11 cellular contexts compared by ENCODE assay signal in genomic region chr16:81585785-81586184, GRCh38.
DNase-seq lines count a peak whose midpoint lies in the region; ATAC-seq lines count a peak whose summit lies in the region.
"Had no signal": no experiment of that assay in that cellular context is flagged by ENCODE, and none has a peak within 500 bp of the region (broad histone marks: within the 10 kb centered on the region; RNA-seq: fewer than 3 reads in every experiment).

No MANE protein-coding gene starts in this region.

- H3K27ac Mint-ChIP-seq in effector memory CD8-positive, alpha-beta T cell = peak overlapping the region; percentile 68 to 71
- peak overlapping the region in 4 of 6 donors; percentile 15 to 84 (median 58) for H3K27ac Mint-ChIP-seq in naive B cell
- H3K27ac Mint-ChIP-seq in activated CD8-positive, alpha-beta memory T cell treated with anti-CD3 and anti-CD28 coated beads, Interleukin-2, amount 10 ng/mL, durations not matched to agents 7 days and 5 days = no peak overlapping the region
- H3K27ac Mint-ChIP-seq: IgD-negative memory B cell had no signal

- CTCF ChIA-PET in activated CD8-positive, alpha-beta memory T cell treated with anti-CD3 and anti-CD28 coated beads, Interleukin-2, amount 10 ng/mL, durations not matched to agents 7 days and 5 days (lab: Charles Lee) = no interaction called here

- no peaks in the 10 kb centered on the region for H3K27me3 Mint-ChIP-seq in effector memory CD8-positive, alpha-beta T cell
- no peaks in the 10 kb centered on the region for H3K27me3 Mint-ChIP-seq in naive B cell
- H3K27me3 Mint-ChIP-seq in activated CD8-positive, alpha-beta memory T cell treated with anti-CD3 and anti-CD28 coated beads, Interleukin-2, amount 10 ng/mL, durations not matched to agents 7 days and 5 days = no peaks in the 10 kb centered on the region
- H3K27me3 Mint-ChIP-seq: IgD-negative memory B cell had no signal

- DNase-seq in ELF-1 (ENCODE audit: low read depth, low spot score) (peak; percentile 82), NCI-H82 (lab: John Stamatoyannopoulos, UW) (peak; percentile 75), naive B cell (no peak), COLO829 (ENCODE audit: low spot score) (no peak), ureter (ENCODE audit: low spot score) (no peak)
- DNase-seq in effector memory CD8-positive, alpha-beta T cell = no peak
- DNase-seq in activated CD8-positive, alpha-beta memory T cell treated with anti-CD3 and anti-CD28 coated beads, Interleukin-2, amount 10 ng/mL, durations not matched to agents 7 days and 5 days = no peak
- DNase-seq: midbrain; stimulated activated CD4-positive, alpha-beta T cell treated with anti-CD3 and anti-CD28 coated beads, Interleukin-2, amount 100 ng/mL, for 24 hours had no signal

- H3K9me3 Mint-ChIP-seq in effector memory CD8-positive, alpha-beta T cell = no peaks in the 10 kb centered on the region
- no peaks in the 10 kb centered on the region for H3K9me3 Mint-ChIP-seq in naive B cell
- H3K9me3 Mint-ChIP-seq in activated CD8-positive, alpha-beta memory T cell treated with anti-CD3 and anti-CD28 coated beads, Interleukin-2, amount 10 ng/mL, durations not matched to agents 7 days and 5 days (ENCODE audit: low read depth) = no peaks in the 10 kb centered on the region
- H3K9me3 Mint-ChIP-seq: IgD-negative memory B cell had no signal

- H3K36me3 Mint-ChIP-seq in effector memory CD8-positive, alpha-beta T cell (ENCODE audit: insufficient read depth) = peaks cover 4% of the 10 kb centered on the region
- H3K36me3 Mint-ChIP-seq in naive B cell = peaks cover 5 to 13% of the 10 kb centered on the region in 2 donors
- peaks cover 5% of the 10 kb centered on the region for H3K36me3 Mint-ChIP-seq in activated CD8-positive, alpha-beta memory T cell treated with anti-CD3 and anti-CD28 coated beads, Interleukin-2, amount 10 ng/mL, durations not matched to agents 7 days and 5 days

- peaks cover 32 to 36% of the 10 kb centered on the region in 2 donors for H3K4me1 Mint-ChIP-seq in effector memory CD8-positive, alpha-beta T cell (ENCODE audit: low read depth in 2 of 2)
- H3K4me1 Mint-ChIP-seq in naive B cell = peaks cover 35 to 54% (median 36%) of the 10 kb centered on the region in 3 donors
- H3K4me1 Mint-ChIP-seq in activated CD8-positive, alpha-beta memory T cell treated with anti-CD3 and anti-CD28 coated beads, Interleukin-2, amount 10 ng/mL, durations not matched to agents 7 days and 5 days = peaks cover 17% of the 10 kb centered on the region

- H3K4me3 Mint-ChIP-seq in effector memory CD8-positive, alpha-beta T cell = no peak overlapping the region
- H3K4me3 Mint-ChIP-seq in naive B cell = peak overlapping the region in 2 of 8 donors; percentile 32 to 44
- H3K4me3 Mint-ChIP-seq in activated CD8-positive, alpha-beta memory T cell treated with anti-CD3 and anti-CD28 coated beads, Interleukin-2, amount 10 ng/mL, durations not matched to agents 7 days and 5 days = no peak overlapping the region
- H3K4me3 Mint-ChIP-seq: IgD-negative memory B cell had no signal

- no peak for ATAC-seq in effector memory CD8-positive, alpha-beta T cell (replicated peaks)
- ATAC-seq in naive B cell (ENCODE audit: low read depth in 2 of 2) (no peak), HG03280 (IDR thresholded peaks at IDR 0.05; ENCODE audit: unreplicated experiment) (no peak)
- no peak for ATAC-seq in activated CD8-positive, alpha-beta memory T cell treated with anti-CD3 and anti-CD28 coated beads, Interleukin-2, amount 10 ng/mL, durations not matched to agents 7 days and 5 days

Comparison
In these comparisons a context has a peak if more than half of its experiments do, and no peak if none do; other contexts are left out.
1. DNase-seq: peak in ELF-1 (single experiment) and NCI-H82 (single experiment); none in effector memory CD8-positive, alpha-beta T cell (0 of 3), naive B cell (single experiment), activated CD8-positive, alpha-beta memory T cell treated with anti-CD3 and anti-CD28 coated beads, Interleukin-2, amount 10 ng/mL, durations not matched to agents 7 days and 5 days (single experiment), COLO829 (single experiment) and ureter (single experiment).